ENCODE assay signal across 8 cellular contexts in the genomic region with DNA sequence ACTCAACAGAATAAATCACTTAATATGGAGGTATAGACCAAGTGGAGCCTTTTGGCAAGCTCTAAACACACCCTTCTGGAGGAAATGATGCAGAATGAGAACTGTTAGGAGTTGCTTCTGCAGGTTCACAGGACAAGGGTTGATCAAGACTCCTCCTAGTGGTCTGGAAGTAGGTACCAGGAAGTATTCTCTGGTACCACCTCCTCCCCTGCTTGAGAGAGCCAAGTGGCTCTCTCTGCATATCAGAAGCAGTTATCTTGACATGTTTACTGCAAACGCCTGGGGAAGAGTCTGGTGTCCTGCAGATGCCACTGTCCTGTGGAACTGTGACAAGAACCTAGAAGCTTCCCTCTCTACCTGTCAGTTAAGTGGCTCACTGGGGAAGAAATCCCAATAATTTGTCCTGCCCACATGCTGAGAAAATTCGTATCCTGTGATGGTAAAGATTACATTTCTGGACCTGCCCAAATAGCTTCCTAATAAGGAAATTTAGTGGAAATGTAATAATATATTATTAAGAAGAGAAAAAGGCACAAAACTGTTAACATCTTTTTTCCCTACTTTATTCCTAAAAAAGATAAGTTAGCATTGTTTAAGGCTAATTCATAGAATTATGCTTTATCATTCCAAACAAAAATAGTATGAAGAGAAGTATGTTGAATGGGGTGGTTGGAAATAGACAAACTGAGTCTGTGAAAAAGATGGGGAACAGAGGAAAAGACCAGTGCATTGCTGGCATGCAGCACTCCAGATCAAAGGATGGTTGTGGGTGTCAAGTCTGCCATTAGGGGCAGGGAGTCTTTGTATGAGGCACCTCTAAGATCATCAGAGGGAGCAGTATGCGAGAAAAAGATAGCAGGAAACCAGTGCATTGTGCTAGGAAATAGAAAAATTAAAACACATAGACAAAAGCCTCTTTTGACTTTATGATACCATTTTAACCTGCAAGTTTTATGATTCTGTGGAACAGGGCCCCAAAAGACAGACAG.
DNase-seq lines count a peak whose midpoint lies in the region; ATAC-seq and TF ChIP-seq lines count a peak whose summit lies in the region.

No MANE protein-coding gene starts in this region.

- peak; percentile 33 for DNase-seq in activated naive CD4-positive, alpha-beta T cell treated with Interleukin-2 at 50 U/mL for 16 hours
- no peak for DNase-seq in activated naive CD4-positive, alpha-beta T cell (lab: John Stamatoyannopoulos, UW)
- peak; percentile 69 for DNase-seq in HT1080 (ENCODE audit: low read depth)
- peak; percentile 19 to 60 for DNase-seq in PC-9
- peak; percentile 27 for DNase-seq in activated naive CD8-positive, alpha-beta T cell treated with anti-CD3 and anti-CD28 coated beads, Interleukin-2, amount 50 U/mL, for 24 hours
- DNase-seq in islet precursor cell, result peak; percentile 84
- DNase-seq in tibial nerve (ENCODE audit: low spot score in 2 of 2), result no peak

- H3K27me3 ChIP-seq in PC-9 (ENCODE audit: insufficient read depth, low read depth), result no peaks in the 10 kb centered on the region
- H3K27me3 ChIP-seq in tibial nerve, result no peaks in the 10 kb centered on the region

- TF ChIP-seq CTCF in PC-9 (conservative IDR thresholded peaks at IDR 0.05) (peak; percentile 69), tibial nerve (IDR thresholded peaks at IDR 0.05) (peak in 3 of 5 experiments; percentile 18 to 32 (median 30))

- H3K79me2 ChIP-seq in PC-9 (ENCODE audit: low read depth), result 0 out of 2 replicates have a peak, but pooled peaks cover 2% of the 10 kb centered on the region

- H3F3A ChIP-seq in PC-9 (ENCODE audit: insufficient read depth, low read depth), result peaks cover 23% of the 10 kb centered on the region; the same call in 1 of the 2 replicates

- H3K27ac ChIP-seq in PC-9 (no peak overlapping the region), tibial nerve (no peak overlapping the region)

- intact Hi-C loops in PC-9 (cut with micrococcal nuclease; ENCODE audit: unreplicated experiment), result loop anchor here (2.0 kb wide), 1 partner anchor 118 kb away; a partner anchor contains a TSS

- peak; percentile 62 for ATAC-seq in GM21576 (IDR thresholded peaks at IDR 0.05; ENCODE audit: unreplicated experiment)
- peak; percentile 78 for ATAC-seq in activated naive CD8-positive, alpha-beta T cell treated with anti-CD3 and anti-CD28 coated beads, Interleukin-2, amount 50 U/mL, for 24 hours

- H3K9me3 Mint-ChIP-seq in activated naive CD8-positive, alpha-beta T cell treated with anti-CD3 and anti-CD28 coated beads, Interleukin-2, amount 50 U/mL, for 24 hours, result no peaks in the 10 kb centered on the region

- no peak for TF ChIP-seq POLR2A in tibial nerve (IDR thresholded peaks at IDR 0.05)

- H2AFZ ChIP-seq in PC-9, result no peak overlapping the region

- peak overlapping the region; percentile 97 for H3K27ac Mint-ChIP-seq in activated naive CD8-positive, alpha-beta T cell treated with anti-CD3 and anti-CD28 coated beads, Interleukin-2, amount 50 U/mL, for 24 hours

- H3K4me3 ChIP-seq in PC-9, result no peak overlapping the region
- no peak overlapping the region for H3K4me3 ChIP-seq in tibial nerve

- H3K4me3 Mint-ChIP-seq in activated naive CD8-positive, alpha-beta T cell treated with anti-CD3 and anti-CD28 coated beads, Interleukin-2, amount 50 U/mL, for 24 hours, result peak overlapping the region; percentile 55

- BruUV-seq in PC-9 (replicated peaks; lab: Mats Ljungman, UMichigan), result no TSS peak

- no peaks in the 10 kb centered on the region for H3K9me2 ChIP-seq in PC-9 (ENCODE audit: insufficient read depth)

- 75 to 76% methylated on average over 3 of the region's 3 CpGs for WGBS in tibial nerve, 2 donors

- CTCF ChIA-PET in PC-9 (lab: Charles Lee), result interaction anchor here (0.6 kb wide), 1 partner anchor 107 kb away, joined by 4 read pairs; no protein-coding TSS in a partner anchor

- no peak for TF ChIP-seq EP300 in tibial nerve (IDR thresholded peaks at IDR 0.05)

- no peaks in the 10 kb centered on the region for H3K36me3 ChIP-seq in PC-9 (ENCODE audit: low read depth)
- peaks cover 0 to 22% (median 8%) of the 10 kb centered on the region in 3 donors for H3K36me3 ChIP-seq in tibial nerve

- H4K20me1 ChIP-seq in PC-9 (ENCODE audit: insufficient read depth), result no peaks in the 10 kb centered on the region; the same call in 1 of the 2 replicates

- peaks cover 91% of the 10 kb centered on the region for H3K4me1 Mint-ChIP-seq in activated naive CD8-positive, alpha-beta T cell treated with anti-CD3 and anti-CD28 coated beads, Interleukin-2, amount 50 U/mL, for 24 hours

- no peaks in the 10 kb centered on the region for H3K27me3 Mint-ChIP-seq in activated naive CD8-positive, alpha-beta T cell treated with anti-CD3 and anti-CD28 coated beads, Interleukin-2, amount 50 U/mL, for 24 hours

- no peak overlapping the region for H3K4me2 ChIP-seq in PC-9

- POLR2A ChIA-PET in PC-9 (lab: Charles Lee; ENCODE audit: unreplicated experiment), result interaction anchor here (0.7 kb wide), 1 partner anchor 119 kb away, joined by 3 read pairs; a partner anchor contains a TSS

- no peaks in the 10 kb centered on the region for H3K9me3 ChIP-seq in PC-9 (ENCODE audit: insufficient read depth, low read depth)
- H3K9me3 ChIP-seq in tibial nerve, result no peaks in the 10 kb centered on the region

- H3K4me1 ChIP-seq in PC-9 (replicated peaks; ENCODE audit: insufficient read depth), result peaks cover 8% of the 10 kb centered on the region; the same call in 1 of the 2 replicates
- peaks cover 0 to 56% (median 23%) of the 10 kb centered on the region in 4 donors for H3K4me1 ChIP-seq in tibial nerve

- H3K36me3 Mint-ChIP-seq in activated naive CD8-positive, alpha-beta T cell treated with anti-CD3 and anti-CD28 coated beads, Interleukin-2, amount 50 U/mL, for 24 hours (ENCODE audit: low read depth), result peaks cover 32% of the 10 kb centered on the region

Comparison
In these comparisons a context has a peak if more than half of its experiments do, and no peak if none do; other contexts are left out.
1. DNase-seq: peak in activated naive CD4-positive, alpha-beta T cell treated with Interleukin-2 at 50 U/mL for 16 hours (single experiment), HT1080 (single experiment), PC-9 (2 of 2), activated naive CD8-positive, alpha-beta T cell treated with anti-CD3 and anti-CD28 coated beads, Interleukin-2, amount 50 U/mL, for 24 hours (single experiment) and islet precursor cell (single experiment); none in activated naive CD4-positive, alpha-beta T cell (0 of 4) and tibial nerve (0 of 2).